In the genomic region with DNA sequence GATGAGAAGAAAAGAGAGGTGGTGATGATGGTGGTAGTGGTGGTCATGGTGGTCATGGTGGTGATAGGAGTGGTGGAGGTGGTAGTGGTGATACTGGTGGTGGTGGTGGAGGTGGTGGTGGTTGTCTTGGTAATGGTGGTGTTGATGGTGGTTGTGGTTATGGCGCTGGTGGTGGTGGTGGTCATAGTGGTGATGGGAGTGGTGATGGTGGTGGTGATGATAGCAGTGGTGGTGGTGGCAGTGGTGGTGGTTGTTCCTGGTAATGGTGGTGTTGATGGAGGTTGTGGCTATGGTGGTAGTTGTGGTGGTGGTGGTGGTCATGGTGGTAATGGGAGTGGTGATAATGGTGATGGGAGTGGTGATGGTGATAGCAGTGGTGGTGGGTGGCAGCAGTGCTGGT, we compare ENCODE assay signal across 17 cellular contexts. TPM values are rescaled to one million over a fixed set of nuclear protein-coding genes. Genes with fewer than 3 reads are reported as not detected.
DNase-seq lines count a peak whose midpoint lies in the region; ATAC-seq and TF ChIP-seq lines count a peak whose summit lies in the region.
"Had no signal": no experiment of that assay in that cellular context is flagged by ENCODE, and none has a peak within 500 bp of the region (broad histone marks: within the 10 kb centered on the region; RNA-seq: fewer than 3 reads in every experiment).

No MANE protein-coding gene starts in this region.

- no peaks in the 10 kb centered on the region for H3K36me3 Mint-ChIP-seq in activated CD8-positive, alpha-beta T cell treated with anti-CD3 and anti-CD28 coated beads for 36 hours (ENCODE audit: low read depth)
- no peaks in the 10 kb centered on the region for H3K36me3 Mint-ChIP-seq in activated CD8-positive, alpha-beta T cell treated with anti-CD3 and anti-CD28 coated beads, Interleukin-2, amount 10 ng/mL, durations not matched to agents 7 days and 5 days (ENCODE audit: low read depth)
- no peaks in the 10 kb centered on the region for H3K36me3 Mint-ChIP-seq in activated T-helper 1 cell treated with anti-CD3 and anti-CD28 coated beads, Interleukin-12 subunit alpha, Interleukin-12 subunit beta, Interleukin-2, Interleukin-4 antibody, amounts not matched to agents 30 ng/mL and 10 ng/mL and 1 ng/mL, durations not matched to agents 14 hours and 24 hours and 36 hours (ENCODE audit: low read depth)
- peaks cover 10% of the 10 kb centered on the region for H3K36me3 Mint-ChIP-seq in stimulated activated effector memory CD8-positive, alpha-beta T cell treated with anti-CD3 and anti-CD28 coated beads, Interleukin-12 subunit alpha, Interleukin-12 subunit beta, amount 100 ng/mL, for 72 hours
- H3K36me3 Mint-ChIP-seq: CD4-positive, alpha-beta memory T cell had no signal

- H3K27me3 Mint-ChIP-seq in activated CD8-positive, alpha-beta T cell treated with anti-CD3 and anti-CD28 coated beads for 36 hours: peaks cover 2% of the 10 kb centered on the region
- H3K27me3 Mint-ChIP-seq in activated CD8-positive, alpha-beta T cell treated with anti-CD3 and anti-CD28 coated beads, Interleukin-2, amount 10 ng/mL, durations not matched to agents 7 days and 5 days (ENCODE audit: low read depth): no peaks in the 10 kb centered on the region
- H3K27me3 Mint-ChIP-seq in activated T-helper 1 cell treated with anti-CD3 and anti-CD28 coated beads, Interleukin-12 subunit alpha, Interleukin-12 subunit beta, Interleukin-2, Interleukin-4 antibody, amounts not matched to agents 30 ng/mL and 10 ng/mL and 1 ng/mL, durations not matched to agents 14 hours and 24 hours and 36 hours (ENCODE audit: insufficient read depth): no peaks in the 10 kb centered on the region

- POLR2A ChIA-PET in activated CD8-positive, alpha-beta T cell treated with anti-CD3 and anti-CD28 coated beads for 36 hours (lab: Charles Lee): no interaction called here
- POLR2A ChIA-PET in activated CD8-positive, alpha-beta T cell treated with anti-CD3 and anti-CD28 coated beads, Interleukin-2, amount 10 ng/mL, durations not matched to agents 7 days and 5 days (lab: Charles Lee): no interaction called here

- intact Hi-C loops in activated CD8-positive, alpha-beta T cell treated with anti-CD3 and anti-CD28 coated beads for 36 hours (cut with micrococcal nuclease): no loop called here
- intact Hi-C loops in activated T-helper 1 cell treated with anti-CD3 and anti-CD28 coated beads, Interleukin-12 subunit alpha, Interleukin-12 subunit beta, Interleukin-2, Interleukin-4 antibody, amounts not matched to agents 30 ng/mL and 10 ng/mL and 1 ng/mL, durations not matched to agents 14 hours and 24 hours and 36 hours (cut with micrococcal nuclease): no loop called here

- DNase-seq in activated CD8-positive, alpha-beta T cell treated with anti-CD3 and anti-CD28 coated beads for 36 hours: peak; percentile 1
- DNase-seq in activated CD8-positive, alpha-beta T cell treated with anti-CD3 and anti-CD28 coated beads, Interleukin-2, amount 10 ng/mL, durations not matched to agents 7 days and 5 days: no peak
- DNase-seq in activated T-helper 1 cell treated with anti-CD3 and anti-CD28 coated beads, Interleukin-12 subunit alpha, Interleukin-12 subunit beta, Interleukin-2, Interleukin-4 antibody, amounts not matched to agents 30 ng/mL and 10 ng/mL and 1 ng/mL, durations not matched to agents 14 hours and 24 hours and 36 hours (ENCODE audit: low spot score): no peak
- no peak for DNase-seq in left lobe of liver (ENCODE audit: low spot score)
- DNase-seq in stimulated activated effector memory CD8-positive, alpha-beta T cell treated with anti-CD3 and anti-CD28 coated beads, Interleukin-12 subunit alpha, Interleukin-12 subunit beta, amount 100 ng/mL, for 72 hours (ENCODE audit: low spot score in 2 of 2): no peak
- no peak for DNase-seq in NOMO-1 treated with dmso at 0.1 percent for 144 hours (lab: John Stamatoyannopoulos, UW; ENCODE audit: unreplicated experiment)
- no peak for DNase-seq in GM19238 (ENCODE audit: insufficient read length, low spot score)
- no peak for DNase-seq in CD1c-positive myeloid dendritic cell (ENCODE audit: extremely low spot score)
- DNase-seq: AML-193; CD4-positive, alpha-beta memory T cell; DMS79 treated with DMSO at 0.1 percent for 48 hours; GF-D8; H7; HFFc6 had no signal

- no peaks in the 10 kb centered on the region for H3K4me1 Mint-ChIP-seq in activated CD8-positive, alpha-beta T cell treated with anti-CD3 and anti-CD28 coated beads for 36 hours (ENCODE audit: low read depth)
- no peaks in the 10 kb centered on the region for H3K4me1 Mint-ChIP-seq in activated CD8-positive, alpha-beta T cell treated with anti-CD3 and anti-CD28 coated beads, Interleukin-2, amount 10 ng/mL, durations not matched to agents 7 days and 5 days (ENCODE audit: low read depth)
- H3K4me1 Mint-ChIP-seq in activated T-helper 1 cell treated with anti-CD3 and anti-CD28 coated beads, Interleukin-12 subunit alpha, Interleukin-12 subunit beta, Interleukin-2, Interleukin-4 antibody, amounts not matched to agents 30 ng/mL and 10 ng/mL and 1 ng/mL, durations not matched to agents 14 hours and 24 hours and 36 hours (ENCODE audit: low read depth): no peaks in the 10 kb centered on the region
- peaks cover 6% of the 10 kb centered on the region for H3K4me1 Mint-ChIP-seq in stimulated activated effector memory CD8-positive, alpha-beta T cell treated with anti-CD3 and anti-CD28 coated beads, Interleukin-12 subunit alpha, Interleukin-12 subunit beta, amount 100 ng/mL, for 72 hours
- H3K4me1 Mint-ChIP-seq: CD4-positive, alpha-beta memory T cell; GM23338 had no signal

- no peak for ATAC-seq in activated CD8-positive, alpha-beta T cell treated with anti-CD3 and anti-CD28 coated beads for 36 hours
- ATAC-seq in activated CD8-positive, alpha-beta T cell treated with anti-CD3 and anti-CD28 coated beads, Interleukin-2, amount 10 ng/mL, durations not matched to agents 7 days and 5 days: no peak
- ATAC-seq in left lobe of liver: peak; percentile 40
- no peak for ATAC-seq in stimulated activated effector memory CD8-positive, alpha-beta T cell treated with anti-CD3 and anti-CD28 coated beads, Interleukin-12 subunit alpha, Interleukin-12 subunit beta, amount 100 ng/mL, for 72 hours
- ATAC-seq: A549, GM23338, HCT116 had no signal

- no peak overlapping the region for H3K4me3 Mint-ChIP-seq in activated CD8-positive, alpha-beta T cell treated with anti-CD3 and anti-CD28 coated beads for 36 hours
- no peak overlapping the region for H3K4me3 Mint-ChIP-seq in activated CD8-positive, alpha-beta T cell treated with anti-CD3 and anti-CD28 coated beads, Interleukin-2, amount 10 ng/mL, durations not matched to agents 7 days and 5 days
- H3K4me3 Mint-ChIP-seq in activated T-helper 1 cell treated with anti-CD3 and anti-CD28 coated beads, Interleukin-12 subunit alpha, Interleukin-12 subunit beta, Interleukin-2, Interleukin-4 antibody, amounts not matched to agents 30 ng/mL and 10 ng/mL and 1 ng/mL, durations not matched to agents 14 hours and 24 hours and 36 hours: no peak overlapping the region
- H3K4me3 Mint-ChIP-seq in stimulated activated effector memory CD8-positive, alpha-beta T cell treated with anti-CD3 and anti-CD28 coated beads, Interleukin-12 subunit alpha, Interleukin-12 subunit beta, amount 100 ng/mL, for 72 hours: no peak overlapping the region
- H3K4me3 Mint-ChIP-seq: CD4-positive, alpha-beta memory T cell; GM23338; HFFc6 had no signal

- no peak overlapping the region for H3K27ac Mint-ChIP-seq in activated CD8-positive, alpha-beta T cell treated with anti-CD3 and anti-CD28 coated beads for 36 hours
- no peak overlapping the region for H3K27ac Mint-ChIP-seq in activated CD8-positive, alpha-beta T cell treated with anti-CD3 and anti-CD28 coated beads, Interleukin-2, amount 10 ng/mL, durations not matched to agents 7 days and 5 days
- peak overlapping the region; percentile 37 for H3K27ac Mint-ChIP-seq in activated T-helper 1 cell treated with anti-CD3 and anti-CD28 coated beads, Interleukin-12 subunit alpha, Interleukin-12 subunit beta, Interleukin-2, Interleukin-4 antibody, amounts not matched to agents 30 ng/mL and 10 ng/mL and 1 ng/mL, durations not matched to agents 14 hours and 24 hours and 36 hours
- peak overlapping the region; percentile 72 for H3K27ac Mint-ChIP-seq in stimulated activated effector memory CD8-positive, alpha-beta T cell treated with anti-CD3 and anti-CD28 coated beads, Interleukin-12 subunit alpha, Interleukin-12 subunit beta, amount 100 ng/mL, for 72 hours
- H3K27ac Mint-ChIP-seq: CD4-positive, alpha-beta memory T cell; GM23338; HFFc6 had no signal

- TF ChIP-seq CTCF in activated CD8-positive, alpha-beta T cell treated with anti-CD3 and anti-CD28 coated beads for 36 hours (IDR thresholded peaks at IDR 0.05): no peak

- peaks cover 3% of the 10 kb centered on the region for H3K9me3 Mint-ChIP-seq in activated CD8-positive, alpha-beta T cell treated with anti-CD3 and anti-CD28 coated beads for 36 hours
- H3K9me3 Mint-ChIP-seq in activated CD8-positive, alpha-beta T cell treated with anti-CD3 and anti-CD28 coated beads, Interleukin-2, amount 10 ng/mL, durations not matched to agents 7 days and 5 days (ENCODE audit: insufficient read depth): no peaks in the 10 kb centered on the region
- H3K9me3 Mint-ChIP-seq in activated T-helper 1 cell treated with anti-CD3 and anti-CD28 coated beads, Interleukin-12 subunit alpha, Interleukin-12 subunit beta, Interleukin-2, Interleukin-4 antibody, amounts not matched to agents 30 ng/mL and 10 ng/mL and 1 ng/mL, durations not matched to agents 14 hours and 24 hours and 36 hours: no peaks in the 10 kb centered on the region
- peaks cover 7% of the 10 kb centered on the region for H3K9me3 Mint-ChIP-seq in stimulated activated effector memory CD8-positive, alpha-beta T cell treated with anti-CD3 and anti-CD28 coated beads, Interleukin-12 subunit alpha, Interleukin-12 subunit beta, amount 100 ng/mL, for 72 hours
- H3K9me3 Mint-ChIP-seq: GM23338, HFFc6 had no signal

- CTCF ChIA-PET in activated CD8-positive, alpha-beta T cell treated with anti-CD3 and anti-CD28 coated beads for 36 hours (lab: Charles Lee): no interaction called here
- CTCF ChIA-PET in activated CD8-positive, alpha-beta T cell treated with anti-CD3 and anti-CD28 coated beads, Interleukin-2, amount 10 ng/mL, durations not matched to agents 7 days and 5 days (lab: Charles Lee): no interaction called here

RNA-seq across cellular contexts. Expression of a gene that starts 36.8 kb away (rescaled TPM):
- not detected for total RNA-seq in activated CD8-positive, alpha-beta T cell treated with anti-CD3 and anti-CD28 coated beads for 36 hours
- total RNA-seq in activated CD8-positive, alpha-beta T cell treated with anti-CD3 and anti-CD28 coated beads, Interleukin-2, amount 10 ng/mL, durations not matched to agents 7 days and 5 days: not detected
- total RNA-seq in activated T-helper 1 cell treated with anti-CD3 and anti-CD28 coated beads, Interleukin-12 subunit alpha, Interleukin-12 subunit beta, Interleukin-2, Interleukin-4 antibody, amounts not matched to agents 30 ng/mL and 10 ng/mL and 1 ng/mL, durations not matched to agents 14 hours and 24 hours and 36 hours: not detected in 2 replicates
- 224 TPM for total RNA-seq in left lobe of liver
- total RNA-seq: CD4-positive, alpha-beta memory T cell; GM23338; H7; HFFc6 had no signal

Comparison
In these comparisons a context has a peak if more than half of its experiments do, and no peak if none do; other contexts are left out.
1. H3K27ac Mint-ChIP-seq: peak in activated T-helper 1 cell treated with anti-CD3 and anti-CD28 coated beads, Interleukin-12 subunit alpha, Interleukin-12 subunit beta, Interleukin-2, Interleukin-4 antibody, amounts not matched to agents 30 ng/mL and 10 ng/mL and 1 ng/mL, durations not matched to agents 14 hours and 24 hours and 36 hours (single experiment) and stimulated activated effector memory CD8-positive, alpha-beta T cell treated with anti-CD3 and anti-CD28 coated beads, Interleukin-12 subunit alpha, Interleukin-12 subunit beta, amount 100 ng/mL, for 72 hours (single experiment); none in activated CD8-positive, alpha-beta T cell treated with anti-CD3 and anti-CD28 coated beads for 36 hours (single experiment) and activated CD8-positive, alpha-beta T cell treated with anti-CD3 and anti-CD28 coated beads, Interleukin-2, amount 10 ng/mL, durations not matched to agents 7 days and 5 days (single experiment).
2. RNA of a gene that starts 36.8 kb away (total RNA-seq): 224 TPM in left lobe of liver (single experiment); not detected in activated CD8-positive, alpha-beta T cell treated with anti-CD3 and anti-CD28 coated beads for 36 hours, not detected in activated CD8-positive, alpha-beta T cell treated with anti-CD3 and anti-CD28 coated beads, Interleukin-2, amount 10 ng/mL, durations not matched to agents 7 days and 5 days and not detected in activated T-helper 1 cell treated with anti-CD3 and anti-CD28 coated beads, Interleukin-12 subunit alpha, Interleukin-12 subunit beta, Interleukin-2, Interleukin-4 antibody, amounts not matched to agents 30 ng/mL and 10 ng/mL and 1 ng/mL, durations not matched to agents 14 hours and 24 hours and 36 hours; every median in the first group is over 100 times any median in the second.